Comparison of ENCODE assay signal across 23 cellular contexts in genomic region chrX:140521393-140521792, GRCh38.
"Had no signal": no experiment of that assay in that cellular context is flagged by ENCODE, and none has a peak within 500 bp of the region (broad histone marks: within the 10 kb centered on the region; RNA-seq: fewer than 3 reads in every experiment).

No MANE protein-coding gene starts in this region.

- H3K4me1 ChIP-seq: colonic mucosa, Peyer's patch had no signal

- ATAC-seq: activated CD8-positive, alpha-beta memory T cell treated with anti-CD3 and anti-CD28 coated beads, Interleukin-2, amount 10 ng/mL, durations not matched to agents 7 days and 5 days; activated T-helper 17 cell treated with anti-CD3 and anti-CD28 coated beads, Interleukin-2, amount 50 U/mL, for 72 hours; WTC11 had no signal

- H3K36me3 ChIP-seq: colonic mucosa, Peyer's patch had no signal

- DNase-seq: activated CD4-positive, alpha-beta T cell treated with anti-CD3 and anti-CD28 coated beads for 48 hours; activated CD4-positive, alpha-beta T cell treated with anti-CD3 and anti-CD28 coated beads, Interleukin-2, amount 50 U/mL, for 48 hours; activated CD4-positive, CD25-positive, alpha-beta regulatory T cell treated with anti-CD3 and anti-CD28 coated beads, Interleukin-2, amount 50 U/mL, for 72 hours; activated CD8-positive, alpha-beta memory T cell treated with anti-CD3 and anti-CD28 coated beads, Interleukin-2, amount 10 ng/mL, durations not matched to agents 7 days and 5 days; activated gamma-delta T cell; activated naive CD4-positive, alpha-beta T cell treated with anti-CD3 and anti-CD28 coated beads for 36 hours; activated T-cell treated with anti-CD3 and anti-CD28 coated beads, Interleukin-2, amount 50 U/mL, for 48 hours; colonic mucosa; dermis blood vessel endothelial cell; KG1; NCI-H1092; NCI-H1417; NCI-H1930; NCI-H2171; NCI-H2227 treated with DMSO at 0.1 percent for 48 hours; NCI-H526 treated with DMSO at 0.1 percent for 48 hours; NCI-H82; NK-92 treated with Interleukin-12 subunit alpha and Interleukin-12 subunit beta, amount 100 ng/mL, for 24 hours; Peyer's patch; Right ventricle myocardium superior had no signal

- H3K9me3 ChIP-seq: colonic mucosa, Peyer's patch had no signal

- H3K27me3 ChIP-seq: colonic mucosa, Peyer's patch had no signal

- H3K4me3 ChIP-seq: colonic mucosa, Peyer's patch had no signal

- H3K27ac ChIP-seq: colonic mucosa, Peyer's patch, RWPE1 had no signal
